Comparison of ENCODE assay signal across 9 cellular contexts in the genomic region with DNA sequence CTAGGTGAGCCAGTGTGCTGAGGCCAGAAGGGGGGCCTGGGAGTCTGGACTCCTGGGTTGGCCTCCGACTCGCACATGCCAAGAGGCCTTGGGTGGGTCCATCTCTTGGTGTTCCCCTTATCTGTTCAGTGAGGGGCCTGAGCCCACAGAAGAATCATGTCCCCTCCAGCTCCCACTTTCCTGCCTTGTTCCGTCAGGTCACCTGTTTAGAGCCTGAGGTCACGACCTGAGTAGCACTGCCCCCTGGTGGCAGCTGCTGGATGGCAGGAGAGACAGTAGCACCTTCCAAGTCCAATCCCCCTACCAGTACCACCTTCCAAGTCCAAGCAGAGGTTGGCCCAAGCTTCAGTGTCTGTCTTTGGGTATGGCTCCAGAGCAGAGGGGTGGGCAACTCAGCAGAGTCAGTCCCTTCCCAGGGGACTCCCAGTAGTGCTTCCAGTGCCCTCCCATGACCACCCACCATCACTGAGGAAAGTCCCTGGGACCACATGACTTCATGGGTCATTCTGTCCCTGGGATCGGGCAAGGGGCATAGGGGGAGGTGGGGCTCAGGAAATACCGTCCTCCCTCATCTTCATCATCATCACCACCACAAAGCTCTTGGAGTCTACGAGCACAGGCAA.
DNase-seq lines count a peak whose midpoint lies in the region; ATAC-seq and TF ChIP-seq lines count a peak whose summit lies in the region.
"Had no signal": no experiment of that assay in that cellular context is flagged by ENCODE, and none has a peak within 500 bp of the region (broad histone marks: within the 10 kb centered on the region; RNA-seq: fewer than 3 reads in every experiment).

No MANE protein-coding gene starts in this region.

- H3K4me1 Mint-ChIP-seq in CD4-positive, alpha-beta memory T cell: no peaks in the 10 kb centered on the region
- H3K4me1 Mint-ChIP-seq in stimulated activated naive CD8-positive, alpha-beta T cell treated with anti-CD3 and anti-CD28 coated beads, Interleukin-15, amount 100 ng/mL, for 72 hours: no peaks in the 10 kb centered on the region
- H3K4me1 Mint-ChIP-seq: immature natural killer cell had no signal

- intact Hi-C loops in CD4-positive, alpha-beta memory T cell (cut with micrococcal nuclease): no loop called here
- intact Hi-C loops in OCI-LY7 (cut with micrococcal nuclease; ENCODE audit: unreplicated experiment): no loop called here

- H3K27ac Mint-ChIP-seq in CD4-positive, alpha-beta memory T cell: no peak overlapping the region
- no peak overlapping the region for H3K27ac Mint-ChIP-seq in stimulated activated naive CD8-positive, alpha-beta T cell treated with anti-CD3 and anti-CD28 coated beads, Interleukin-15, amount 100 ng/mL, for 72 hours
- H3K27ac Mint-ChIP-seq: immature natural killer cell had no signal

- no peak overlapping the region for H2AFZ ChIP-seq in OCI-LY7 (ENCODE audit: low read length)

- no TSS peak for BruUV-seq in OCI-LY7 (replicated peaks; lab: Mats Ljungman, UMichigan)

- H3K4me1 ChIP-seq in CD4-positive, alpha-beta memory T cell (ENCODE audit: insufficient read depth, low read length): no peaks in the 10 kb centered on the region
- H3K4me1 ChIP-seq in OCI-LY7 (ENCODE audit: insufficient read depth, low read length, poor library complexity, severe bottlenecking): no peaks in the 10 kb centered on the region

- peak; percentile 77 for ATAC-seq in GM21390 (IDR thresholded peaks at IDR 0.05; ENCODE audit: unreplicated experiment)
- ATAC-seq in stimulated activated naive CD8-positive, alpha-beta T cell treated with anti-CD3 and anti-CD28 coated beads, Interleukin-15, amount 100 ng/mL, for 72 hours: peak; percentile 58

- H3K27me3 Mint-ChIP-seq in CD4-positive, alpha-beta memory T cell: peaks cover 15 to 16% of the 10 kb centered on the region in 2 donors
- peaks cover 20% of the 10 kb centered on the region for H3K27me3 Mint-ChIP-seq in stimulated activated naive CD8-positive, alpha-beta T cell treated with anti-CD3 and anti-CD28 coated beads, Interleukin-15, amount 100 ng/mL, for 72 hours

- peak in 4 of 5 donors; percentile 10 to 18 (median 13) for DNase-seq in CD4-positive, alpha-beta memory T cell
- DNase-seq in OCI-LY7 (ENCODE audit: low spot score) (peak; percentile 59), left kidney (ENCODE audit: low read depth, low spot score) (peak; percentile 31), hypothalamus (lab: John Stamatoyannopoulos, UW) (no peak), epidermal melanocyte (ENCODE audit: insufficient read length, low spot score) (no peak)
- DNase-seq in activated naive CD4-positive, alpha-beta T cell (lab: John Stamatoyannopoulos, UW): peak; percentile 3 to 27 (median 8)
- DNase-seq in stimulated activated naive CD8-positive, alpha-beta T cell treated with anti-CD3 and anti-CD28 coated beads, Interleukin-15, amount 100 ng/mL, for 72 hours: peak; percentile 29 to 53

- no peak overlapping the region for H3K4me3 Mint-ChIP-seq in CD4-positive, alpha-beta memory T cell
- H3K4me3 Mint-ChIP-seq in stimulated activated naive CD8-positive, alpha-beta T cell treated with anti-CD3 and anti-CD28 coated beads, Interleukin-15, amount 100 ng/mL, for 72 hours: no peak overlapping the region
- H3K4me3 Mint-ChIP-seq: immature natural killer cell had no signal

- no peak overlapping the region for H3K27ac ChIP-seq in CD4-positive, alpha-beta memory T cell (ENCODE audit: low read depth, low read length)
- no peak overlapping the region for H3K27ac ChIP-seq in OCI-LY7 (ENCODE audit: low read depth, low read length, poor library complexity, severe bottlenecking)

- H3K36me3 Mint-ChIP-seq in CD4-positive, alpha-beta memory T cell: no peaks in the 10 kb centered on the region
- H3K36me3 Mint-ChIP-seq: immature natural killer cell had no signal

- CTCF ChIA-PET in CD4-positive, alpha-beta memory T cell (lab: Charles Lee; ENCODE audit: partially characterized antibody): interaction anchor here (1.3 to 1.9 kb wide), 4 partner anchors 9 to 75 kb away, joined by 3 to 12 read pairs (median 4); no protein-coding TSS in a partner anchor
- CTCF ChIA-PET in OCI-LY7 (lab: Charles Lee; ENCODE audit: unreplicated experiment): interaction anchor here (0.5 kb wide), 1 partner anchor 260 kb away, joined by 3 read pairs; no protein-coding TSS in a partner anchor

- H3K9me2 ChIP-seq in OCI-LY7 (ENCODE audit: insufficient read depth, low read length): no peaks in the 10 kb centered on the region

- H3K79me2 ChIP-seq in OCI-LY7 (ENCODE audit: insufficient read depth, low read depth, low read length): no peaks in the 10 kb centered on the region

- TF ChIP-seq CTCF in OCI-LY7 (conservative IDR thresholded peaks at IDR 0.05; ENCODE audit: low read length): peak; percentile 88

- H3K9me3 Mint-ChIP-seq in CD4-positive, alpha-beta memory T cell: no peaks in the 10 kb centered on the region
- no peaks in the 10 kb centered on the region for H3K9me3 Mint-ChIP-seq in stimulated activated naive CD8-positive, alpha-beta T cell treated with anti-CD3 and anti-CD28 coated beads, Interleukin-15, amount 100 ng/mL, for 72 hours

- no peaks in the 10 kb centered on the region for H3K9me3 ChIP-seq in CD4-positive, alpha-beta memory T cell (ENCODE audit: control insufficient read depth in 1 of 2, low read length in 2 of 2)
- no peaks in the 10 kb centered on the region for H3K9me3 ChIP-seq in OCI-LY7 (ENCODE audit: low read length)

- no peaks in the 10 kb centered on the region for H3K27me3 ChIP-seq in CD4-positive, alpha-beta memory T cell (ENCODE audit: insufficient read depth, low read length)

- POLR2A ChIA-PET in CD4-positive, alpha-beta memory T cell (lab: Charles Lee; ENCODE audit: partially characterized antibody): no interaction called here
- POLR2A ChIA-PET in OCI-LY7 (lab: Charles Lee): no interaction called here

- no peaks in the 10 kb centered on the region for H4K20me1 ChIP-seq in OCI-LY7 (ENCODE audit: insufficient read depth, low read length)

- no peaks in the 10 kb centered on the region for H3K36me3 ChIP-seq in CD4-positive, alpha-beta memory T cell (ENCODE audit: insufficient read depth, low read length)
- H3K36me3 ChIP-seq in OCI-LY7 (ENCODE audit: insufficient read depth, low read length): no peaks in the 10 kb centered on the region

- H3K4me3 ChIP-seq in CD4-positive, alpha-beta memory T cell (ENCODE audit: low read length in 2 of 2): no peak overlapping the region
- no peak overlapping the region for H3K4me3 ChIP-seq in OCI-LY7 (ENCODE audit: low read depth, low read length, poor library complexity, severe bottlenecking)

- no peak overlapping the region for H3K4me2 ChIP-seq in OCI-LY7 (ENCODE audit: low read length)

Comparison
In these comparisons a context has a peak if more than half of its experiments do, and no peak if none do; other contexts are left out.
1. DNase-seq: peak in CD4-positive, alpha-beta memory T cell (4 of 5), OCI-LY7 (single experiment), activated naive CD4-positive, alpha-beta T cell (4 of 4), left kidney (single experiment) and stimulated activated naive CD8-positive, alpha-beta T cell treated with anti-CD3 and anti-CD28 coated beads, Interleukin-15, amount 100 ng/mL, for 72 hours (2 of 2); none in hypothalamus (0 of 51) and epidermal melanocyte (single experiment).